10 cellular contexts compared by ENCODE assay signal in the genomic region with DNA sequence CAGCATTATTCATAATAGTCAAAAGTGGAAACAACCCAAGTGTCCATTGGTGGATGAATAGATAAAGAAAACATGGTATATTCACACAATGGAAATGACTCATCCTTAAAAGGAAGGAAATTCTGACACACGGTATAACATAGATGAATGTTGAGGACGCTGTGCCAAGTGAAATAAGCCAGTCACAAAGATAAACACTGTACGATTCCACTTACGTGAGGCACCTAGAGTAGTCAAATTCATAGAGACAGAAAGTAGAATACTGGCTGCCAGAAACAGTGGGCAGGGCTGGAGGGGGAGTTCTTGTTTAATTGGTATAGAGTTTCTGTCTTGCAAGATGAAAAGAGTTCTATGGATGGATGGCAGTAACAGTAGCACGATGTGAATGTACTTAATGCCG. TPM values are rescaled to one million over a fixed set of nuclear protein-coding genes. Genes with fewer than 3 reads are reported as not detected.
A peak's percentile ranks its signal among the peaks of the same experiment; 100 is the strongest.
DNase-seq lines count a peak whose midpoint lies in the region; ATAC-seq and TF ChIP-seq lines count a peak whose summit lies in the region.
"Had no signal": no experiment of that assay in that cellular context is flagged by ENCODE, and none has a peak within 500 bp of the region (broad histone marks: within the 10 kb centered on the region; RNA-seq: fewer than 3 reads in every experiment).

No MANE protein-coding gene starts in this region.

- H3K4me3 Mint-ChIP-seq in activated CD8-positive, alpha-beta T cell treated with anti-CD3 and anti-CD28 coated beads for 36 hours = no peak overlapping the region
- no peak overlapping the region for H3K4me3 Mint-ChIP-seq in activated CD8-positive, alpha-beta T cell treated with anti-CD3 and anti-CD28 coated beads, Interleukin-2, amount 10 ng/mL, durations not matched to agents 7 days and 5 days

- CTCF ChIA-PET in activated CD8-positive, alpha-beta T cell treated with anti-CD3 and anti-CD28 coated beads for 36 hours (lab: Charles Lee) = no interaction called here
- CTCF ChIA-PET in activated CD8-positive, alpha-beta T cell treated with anti-CD3 and anti-CD28 coated beads, Interleukin-2, amount 10 ng/mL, durations not matched to agents 7 days and 5 days (lab: Charles Lee) = no interaction called here

- TF ChIP-seq CTCF in activated CD8-positive, alpha-beta T cell treated with anti-CD3 and anti-CD28 coated beads for 36 hours (IDR thresholded peaks at IDR 0.05) = no peak
- no peak for TF ChIP-seq CTCF in hepatocyte (IDR thresholded peaks at IDR 0.05; ENCODE audit: poor library complexity)

- H3K9me3 Mint-ChIP-seq in activated CD8-positive, alpha-beta T cell treated with anti-CD3 and anti-CD28 coated beads for 36 hours = no peaks in the 10 kb centered on the region
- no peaks in the 10 kb centered on the region for H3K9me3 Mint-ChIP-seq in activated CD8-positive, alpha-beta T cell treated with anti-CD3 and anti-CD28 coated beads, Interleukin-2, amount 10 ng/mL, durations not matched to agents 7 days and 5 days (ENCODE audit: insufficient read depth)

- intact Hi-C loops in activated CD8-positive, alpha-beta T cell treated with anti-CD3 and anti-CD28 coated beads for 36 hours (cut with micrococcal nuclease) = no loop called here

- H3K79me2 ChIP-seq in hepatocyte = no peaks in the 10 kb centered on the region

- H3K4me1 ChIP-seq in hepatocyte (ENCODE audit: insufficient read depth) = no peaks in the 10 kb centered on the region

- peak; percentile 92 for ATAC-seq in activated CD8-positive, alpha-beta T cell treated with anti-CD3 and anti-CD28 coated beads for 36 hours
- ATAC-seq in activated CD8-positive, alpha-beta T cell treated with anti-CD3 and anti-CD28 coated beads, Interleukin-2, amount 10 ng/mL, durations not matched to agents 7 days and 5 days = no peak
- ATAC-seq in GM21447 (IDR thresholded peaks at IDR 0.05; ENCODE audit: unreplicated experiment) (no peak), GM21825 (IDR thresholded peaks at IDR 0.05; ENCODE audit: unreplicated experiment) (no peak)

- POLR2A ChIA-PET in activated CD8-positive, alpha-beta T cell treated with anti-CD3 and anti-CD28 coated beads for 36 hours (lab: Charles Lee) = no interaction called here
- POLR2A ChIA-PET in activated CD8-positive, alpha-beta T cell treated with anti-CD3 and anti-CD28 coated beads, Interleukin-2, amount 10 ng/mL, durations not matched to agents 7 days and 5 days (lab: Charles Lee) = no interaction called here

- H3K27ac Mint-ChIP-seq in activated CD8-positive, alpha-beta T cell treated with anti-CD3 and anti-CD28 coated beads for 36 hours = peak overlapping the region; percentile 32
- H3K27ac Mint-ChIP-seq in activated CD8-positive, alpha-beta T cell treated with anti-CD3 and anti-CD28 coated beads, Interleukin-2, amount 10 ng/mL, durations not matched to agents 7 days and 5 days = no peak overlapping the region

- no peaks in the 10 kb centered on the region for H3K36me3 Mint-ChIP-seq in activated CD8-positive, alpha-beta T cell treated with anti-CD3 and anti-CD28 coated beads for 36 hours (ENCODE audit: low read depth)
- no peaks in the 10 kb centered on the region for H3K36me3 Mint-ChIP-seq in activated CD8-positive, alpha-beta T cell treated with anti-CD3 and anti-CD28 coated beads, Interleukin-2, amount 10 ng/mL, durations not matched to agents 7 days and 5 days (ENCODE audit: low read depth)

- no peak overlapping the region for H3K4me3 ChIP-seq in hepatocyte

- WGBS in hepatocyte (ENCODE audit: low lambda C conversion rate, missing lambda C conversion rate) = 80% methylated on average over 6 of the region's 6 CpGs

- no peaks in the 10 kb centered on the region for H3K27me3 ChIP-seq in hepatocyte

- H2AFZ ChIP-seq in hepatocyte = no peak overlapping the region

- no peak overlapping the region for H3K27ac ChIP-seq in hepatocyte

- H3K36me3 ChIP-seq in hepatocyte (replicated peaks; ENCODE audit: insufficient read depth, low read depth) = no peaks in the 10 kb centered on the region

- peak; percentile 57 for DNase-seq in activated CD8-positive, alpha-beta T cell treated with anti-CD3 and anti-CD28 coated beads for 36 hours
- DNase-seq in activated CD8-positive, alpha-beta T cell treated with anti-CD3 and anti-CD28 coated beads, Interleukin-2, amount 10 ng/mL, durations not matched to agents 7 days and 5 days = no peak
- peak; percentile 67 for DNase-seq in dedifferentiated amniotic fluid mesenchymal stem cell (ENCODE audit: extremely low spot score)
- peak; percentile 38 for DNase-seq in stimulated activated CD4-positive, alpha-beta T cell treated with anti-CD3 and anti-CD28 coated beads, Interleukin-4, amount 100 ng/mL, for 24 hours
- DNase-seq in hepatocyte (ENCODE audit: low spot score) = no peak
- DNase-seq: COR-L47, NCI-H748 treated with DMSO at 0.1 percent for 48 hours had no signal

- H3K4me2 ChIP-seq in hepatocyte = no peak overlapping the region

- no peaks in the 10 kb centered on the region for H3K9me2 ChIP-seq in hepatocyte (replicated peaks; ENCODE audit: insufficient read depth)

- no peaks in the 10 kb centered on the region for H3K27me3 Mint-ChIP-seq in activated CD8-positive, alpha-beta T cell treated with anti-CD3 and anti-CD28 coated beads for 36 hours
- no peaks in the 10 kb centered on the region for H3K27me3 Mint-ChIP-seq in activated CD8-positive, alpha-beta T cell treated with anti-CD3 and anti-CD28 coated beads, Interleukin-2, amount 10 ng/mL, durations not matched to agents 7 days and 5 days (ENCODE audit: low read depth)

- peaks cover 12% of the 10 kb centered on the region for H3K4me1 Mint-ChIP-seq in activated CD8-positive, alpha-beta T cell treated with anti-CD3 and anti-CD28 coated beads for 36 hours (ENCODE audit: low read depth)
- H3K4me1 Mint-ChIP-seq in activated CD8-positive, alpha-beta T cell treated with anti-CD3 and anti-CD28 coated beads, Interleukin-2, amount 10 ng/mL, durations not matched to agents 7 days and 5 days (ENCODE audit: low read depth) = peaks cover 10% of the 10 kb centered on the region

- no peaks in the 10 kb centered on the region for H3K9me3 ChIP-seq in hepatocyte (ENCODE audit: low read depth)

- H4K20me1 ChIP-seq in hepatocyte (ENCODE audit: insufficient read depth, poor library complexity, severe bottlenecking) = no peaks in the 10 kb centered on the region

TF ChIP-seq in PFSK-1, 5 proteins besides CTCF, POLR2A, EP300 and RAD21:
- TF ChIP-seq POLR2AphosphoS5 (IDR thresholded peaks at IDR 0.05; ENCODE audit: low read depth, low read length) (no peak; the same call in 1 of the 2 replicates), FOXP2 (optimal IDR thresholded peaks at IDR 0.05; ENCODE audit: borderline replicate concordance, extremely low read depth, extremely low read length, insufficient read depth) (no peak), SIN3A (IDR thresholded peaks at IDR 0.05; ENCODE audit: borderline replicate concordance, insufficient read depth, low read length) (peak; percentile 60; the same call in 1 of the 2 replicates), TAF1 (IDR thresholded peaks at IDR 0.05; ENCODE audit: borderline replicate concordance, insufficient read depth, low read length) (no peak)
- TF ChIP-seq, protein P1, sequence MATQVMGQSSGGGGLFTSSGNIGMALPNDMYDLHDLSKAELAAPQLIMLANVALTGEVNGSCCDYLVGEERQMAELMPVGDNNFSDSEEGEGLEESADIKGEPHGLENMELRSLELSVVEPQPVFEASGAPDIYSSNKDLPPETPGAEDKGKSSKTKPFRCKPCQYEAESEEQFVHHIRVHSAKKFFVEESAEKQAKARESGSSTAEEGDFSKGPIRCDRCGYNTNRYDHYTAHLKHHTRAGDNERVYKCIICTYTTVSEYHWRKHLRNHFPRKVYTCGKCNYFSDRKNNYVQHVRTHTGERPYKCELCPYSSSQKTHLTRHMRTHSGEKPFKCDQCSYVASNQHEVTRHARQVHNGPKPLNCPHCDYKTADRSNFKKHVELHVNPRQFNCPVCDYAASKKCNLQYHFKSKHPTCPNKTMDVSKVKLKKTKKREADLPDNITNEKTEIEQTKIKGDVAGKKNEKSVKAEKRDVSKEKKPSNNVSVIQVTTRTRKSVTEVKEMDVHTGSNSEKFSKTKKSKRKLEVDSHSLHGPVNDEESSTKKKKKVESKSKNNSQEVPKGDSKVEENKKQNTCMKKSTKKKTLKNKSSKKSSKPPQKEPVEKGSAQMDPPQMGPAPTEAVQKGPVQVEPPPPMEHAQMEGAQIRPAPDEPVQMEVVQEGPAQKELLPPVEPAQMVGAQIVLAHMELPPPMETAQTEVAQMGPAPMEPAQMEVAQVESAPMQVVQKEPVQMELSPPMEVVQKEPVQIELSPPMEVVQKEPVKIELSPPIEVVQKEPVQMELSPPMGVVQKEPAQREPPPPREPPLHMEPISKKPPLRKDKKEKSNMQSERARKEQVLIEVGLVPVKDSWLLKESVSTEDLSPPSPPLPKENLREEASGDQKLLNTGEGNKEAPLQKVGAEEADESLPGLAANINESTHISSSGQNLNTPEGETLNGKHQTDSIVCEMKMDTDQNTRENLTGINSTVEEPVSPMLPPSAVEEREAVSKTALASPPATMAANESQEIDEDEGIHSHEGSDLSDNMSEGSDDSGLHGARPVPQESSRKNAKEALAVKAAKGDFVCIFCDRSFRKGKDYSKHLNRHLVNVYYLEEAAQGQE (IDR thresholded peaks at IDR 0.05; ENCODE audit: insufficient read depth in 1 of 2, low read depth in 2 of 2, low read length in 2 of 2) = peak in 1 of 2 experiments; percentile 40; a peak in 1 of 4 replicates

RNA-seq across cellular contexts. Expression of gene KAT6B, which starts 26.6 kb away (rescaled TPM):
- 10 to 100 TPM; 22.8 to 24.8 TPM for total RNA-seq in activated CD8-positive, alpha-beta T cell treated with anti-CD3 and anti-CD28 coated beads for 36 hours
- 10 to 100 TPM; 40.3 to 43.1 TPM for total RNA-seq in activated CD8-positive, alpha-beta T cell treated with anti-CD3 and anti-CD28 coated beads, Interleukin-2, amount 10 ng/mL, durations not matched to agents 7 days and 5 days
- 7.2 TPM for polyA plus RNA-seq in PFSK-1 (2012; ENCODE audit: insufficient read length, low read depth)
- total RNA-seq in hepatocyte = 28.8 and 36.2 TPM in 2 replicates
- 15.8 and 17.0 TPM in 2 replicates for polyA plus RNA-seq in hepatocyte

Comparison
In these comparisons a context has a peak if more than half of its experiments do, and no peak if none do; other contexts are left out.
1. DNase-seq: peak in activated CD8-positive, alpha-beta T cell treated with anti-CD3 and anti-CD28 coated beads for 36 hours (single experiment), dedifferentiated amniotic fluid mesenchymal stem cell (single experiment) and stimulated activated CD4-positive, alpha-beta T cell treated with anti-CD3 and anti-CD28 coated beads, Interleukin-4, amount 100 ng/mL, for 24 hours (single experiment); none in activated CD8-positive, alpha-beta T cell treated with anti-CD3 and anti-CD28 coated beads, Interleukin-2, amount 10 ng/mL, durations not matched to agents 7 days and 5 days (single experiment) and hepatocyte (single experiment).